ENCODE assay signal across 26 cellular contexts in the genomic region with DNA sequence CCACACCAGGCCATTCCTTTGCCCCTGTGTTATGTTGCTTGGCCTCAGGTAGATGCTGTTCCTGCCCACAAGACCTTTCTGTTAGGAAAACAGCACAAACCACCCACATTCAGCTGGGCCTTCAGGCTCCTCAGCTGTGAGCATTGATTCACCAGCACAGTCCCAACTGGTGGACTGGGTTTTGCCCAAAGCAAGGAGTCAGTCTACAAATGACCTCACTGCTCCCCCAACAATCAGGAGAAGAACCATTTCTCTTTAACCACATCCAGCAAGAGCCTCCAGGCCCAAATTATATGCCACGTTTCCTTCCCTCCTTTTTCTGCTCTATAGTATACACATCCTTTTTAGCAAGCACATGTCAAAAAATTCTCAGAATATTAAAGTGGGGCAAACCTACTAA. TPM values are rescaled to one million over a fixed set of nuclear protein-coding genes. Genes with fewer than 3 reads are reported as not detected.
"Had no signal": no experiment of that assay in that cellular context is flagged by ENCODE, and none has a peak within 500 bp of the region (broad histone marks: within the 10 kb centered on the region; RNA-seq: fewer than 3 reads in every experiment).

No MANE protein-coding gene starts in this region.

- ATAC-seq: naive thymus-derived CD4-positive, alpha-beta T cell; psoas muscle had no signal

- H2AFZ ChIP-seq: neural progenitor cell, parathyroid adenoma had no signal

- H3K4me3 Mint-ChIP-seq: activated naive CD8-positive, alpha-beta T cell treated with anti-CD3 and anti-CD28 coated beads, Interleukin-2, amount 50 U/mL, for 24 hours; activated T-helper 1 cell treated with anti-CD3 and anti-CD28 coated beads, Interleukin-12 subunit alpha, Interleukin-12 subunit beta, Interleukin-2, Interleukin-4 antibody, amounts not matched to agents 30 ng/mL and 10 ng/mL and 1 ng/mL, durations not matched to agents 14 hours and 24 hours and 36 hours; dendritic cell treated with granulocyte-macrophage colony-stimulating factor and Interleukin-4, amounts not matched to agents 40 ng/mL and 50 ng/mL, for 4 days; endodermal cell; mesothelial cell of epicardium; naive thymus-derived CD4-positive, alpha-beta T cell; neural progenitor cell; T-cell had no signal

- H3K9ac ChIP-seq: neural progenitor cell, parathyroid adenoma had no signal

- H3K36me3 Mint-ChIP-seq: mesothelial cell of epicardium; naive thymus-derived CD4-positive, alpha-beta T cell; neural progenitor cell; T-cell had no signal

- H3K27ac ChIP-seq: breast epithelium, esophagus squamous epithelium, left ventricle myocardium inferior, neural progenitor cell, parathyroid adenoma, psoas muscle, right atrium auricular region, tibial nerve had no signal

- H3K4me1 ChIP-seq: breast epithelium, parathyroid adenoma, psoas muscle had no signal

- H3K36me3 ChIP-seq: breast epithelium, esophagus squamous epithelium, left ventricle myocardium inferior, neural progenitor cell, right atrium auricular region, tibial nerve had no signal

- H3K4me3 ChIP-seq: breast epithelium, esophagus squamous epithelium, left ventricle myocardium inferior, lung, neural progenitor cell, psoas muscle, right atrium auricular region, smooth muscle cell, tibial nerve had no signal

- H3K4me2 ChIP-seq: neural progenitor cell, smooth muscle cell had no signal

- H3K27ac Mint-ChIP-seq: activated B cell treated with CpG ODN at 0.5 μM for 24 hours; activated naive CD8-positive, alpha-beta T cell treated with anti-CD3 and anti-CD28 coated beads, Interleukin-2, amount 50 U/mL, for 24 hours; activated T-helper 1 cell treated with anti-CD3 and anti-CD28 coated beads, Interleukin-12 subunit alpha, Interleukin-12 subunit beta, Interleukin-2, Interleukin-4 antibody, amounts not matched to agents 30 ng/mL and 10 ng/mL and 1 ng/mL, durations not matched to agents 14 hours and 24 hours and 36 hours; endodermal cell; mesothelial cell of epicardium; naive thymus-derived CD4-positive, alpha-beta T cell; neural progenitor cell; T-cell had no signal

- DNase-seq: activated B cell treated with CpG ODN at 0.5 μM for 24 hours; activated gamma-delta T cell; activated naive CD4-positive, alpha-beta T cell treated with anti-CD3 and anti-CD28 coated beads, Interleukin-2, amount 50 U/mL, for 16 hours; activated naive CD8-positive, alpha-beta T cell treated with anti-CD3 and anti-CD28 coated beads, Interleukin-2, amount 50 U/mL, for 24 hours; amygdala; central memory CD4-positive, alpha-beta T cell; endodermal cell; esophagus squamous epithelium; islet precursor cell; left ventricle myocardium inferior; naive thymus-derived CD4-positive, alpha-beta T cell; occipital lobe; psoas muscle; stimulated activated CD4-positive, alpha-beta T cell treated with anti-CD3 and anti-CD28 coated beads, Interleukin-1b, Interleukin-23, amount 100 ng/mL, for 48 hours; stimulated activated naive CD4-positive, alpha-beta T cell; T-cell had no signal

- H3K9me3 ChIP-seq: breast epithelium, esophagus squamous epithelium, left ventricle myocardium inferior, psoas muscle, right atrium auricular region, tibial nerve had no signal

- H3K9me3 Mint-ChIP-seq: activated B cell treated with CpG ODN at 0.5 μM for 24 hours; activated naive CD8-positive, alpha-beta T cell treated with anti-CD3 and anti-CD28 coated beads, Interleukin-2, amount 50 U/mL, for 24 hours; activated T-helper 1 cell treated with anti-CD3 and anti-CD28 coated beads, Interleukin-12 subunit alpha, Interleukin-12 subunit beta, Interleukin-2, Interleukin-4 antibody, amounts not matched to agents 30 ng/mL and 10 ng/mL and 1 ng/mL, durations not matched to agents 14 hours and 24 hours and 36 hours; dendritic cell treated with granulocyte-macrophage colony-stimulating factor and Interleukin-4, amounts not matched to agents 40 ng/mL and 50 ng/mL, for 4 days; endodermal cell; mesothelial cell of epicardium; neural progenitor cell; T-cell had no signal

RNA-seq across cellular contexts. Expression of gene TMEM163, which starts 5.2 kb away (rescaled TPM):
- total RNA-seq: smooth muscle cell, tibial nerve had no signal
